Comparison of ENCODE assay signal across 16 cellular contexts in genomic region chr3:136187868-136188267, GRCh38. TPM values are rescaled to one million over a fixed set of nuclear protein-coding genes. Genes with fewer than 3 reads are reported as not detected.
DNase-seq lines count a peak whose midpoint lies in the region; ATAC-seq and TF ChIP-seq lines count a peak whose summit lies in the region.
"Had no signal": no experiment of that assay in that cellular context is flagged by ENCODE, and none has a peak within 500 bp of the region (broad histone marks: within the 10 kb centered on the region; RNA-seq: fewer than 3 reads in every experiment).

No MANE protein-coding gene starts in this region.

- H3K79me2 ChIP-seq in DND-41 (ENCODE audit: insufficient read depth, low read length): peaks cover 100% of the 10 kb centered on the region
- H3K79me2 ChIP-seq in SU-DHL-6 (ENCODE audit: insufficient read depth, low read length): peaks cover 100% of the 10 kb centered on the region

- intact Hi-C loops in spleen (cut with DNase I; ENCODE audit: low total_unique reads): no loop called here

- peaks cover 9% of the 10 kb centered on the region; the same call in 1 of the 2 replicates for H3F3A ChIP-seq in SU-DHL-6 (ENCODE audit: insufficient read depth)

- peak overlapping the region; percentile 23; the same call in 1 of the 2 replicates for H3K9ac ChIP-seq in DND-41 (ENCODE audit: low read depth, low read length)
- peak overlapping the region; percentile 14; the same call in 1 of the 2 replicates for H3K9ac ChIP-seq in SU-DHL-6 (ENCODE audit: low read length)

- peak; percentile 40 for DNase-seq in NCI-H82 (lab: John Stamatoyannopoulos, UW)
- no peak for DNase-seq in NCI-H82 treated with DMSO at 0.1 percent for 48 hours (lab: John Stamatoyannopoulos, UW; ENCODE audit: unreplicated experiment)
- no peak for DNase-seq in DND-41
- DNase-seq in memory B cell (ENCODE audit: low spot score in 2 of 2): no peak
- DNase-seq in spleen: no peak
- no peak for DNase-seq in SIG-M5 treated with dmso at 0.1 percent for 504 hours (lab: John Stamatoyannopoulos, UW; ENCODE audit: unreplicated experiment)
- DNase-seq: KBM-7; mucosa of descending colon; NCI-H1092 treated with DMSO at 0.1 percent for 48 hours; NCI-H69; occipital lobe; right cardiac atrium; stimulated activated naive CD8-positive, alpha-beta T cell treated with anti-CD3 and anti-CD28 coated beads, Interleukin-15, amount 100 ng/mL, for 72 hours had no signal

- peaks cover 3% of the 10 kb centered on the region for H3K36me3 Mint-ChIP-seq in memory B cell

- H3K4me3 Mint-ChIP-seq in memory B cell: no peak overlapping the region

- H3K9me2 ChIP-seq in SU-DHL-6 (replicated peaks; ENCODE audit: insufficient read depth, low read length): no peaks in the 10 kb centered on the region

- no peaks in the 10 kb centered on the region for H3K9me3 Mint-ChIP-seq in memory B cell
- H3K9me3 Mint-ChIP-seq: stimulated activated naive CD8-positive, alpha-beta T cell treated with anti-CD3 and anti-CD28 coated beads, Interleukin-15, amount 100 ng/mL, for 72 hours had no signal

- H4K20me1 ChIP-seq in DND-41 (ENCODE audit: insufficient read depth, low read length): peaks cover 99% of the 10 kb centered on the region
- H4K20me1 ChIP-seq in SU-DHL-6 (ENCODE audit: low read depth, low read length): peaks cover 39% of the 10 kb centered on the region

- H3K27ac ChIP-seq in DND-41 (ENCODE audit: low read length): no peak overlapping the region
- H3K27ac ChIP-seq in SU-DHL-6 (ENCODE audit: low read depth, low read length): 0 out of 2 replicates have a peak overlapping the region, but pooled peaks have one; percentile 9
- H3K27ac ChIP-seq in spleen: peak overlapping the region in 1 of 8 donors; percentile 6
- H3K27ac ChIP-seq: VCaP had no signal

- no peak for TF ChIP-seq CTCF in DND-41 (IDR thresholded peaks at IDR 0.05; ENCODE audit: borderline replicate concordance, extremely low read depth, low read length, poor library complexity, severe bottlenecking)
- TF ChIP-seq CTCF in SU-DHL-6 (IDR thresholded peaks at IDR 0.05; ENCODE audit: insufficient read depth, low read length, poor library complexity, severe bottlenecking): no peak
- TF ChIP-seq CTCF in spleen (IDR thresholded peaks at IDR 0.05 in 8 of 11, conservative IDR thresholded peaks at IDR 0.05 in 3 of 11): no peak

- peaks cover 53% of the 10 kb centered on the region for H3K4me1 Mint-ChIP-seq in memory B cell

- H3K27me3 Mint-ChIP-seq in memory B cell: no peaks in the 10 kb centered on the region
- H3K27me3 Mint-ChIP-seq: stimulated activated naive CD8-positive, alpha-beta T cell treated with anti-CD3 and anti-CD28 coated beads, Interleukin-15, amount 100 ng/mL, for 72 hours had no signal

- no peak for TF ChIP-seq POLR2A in spleen (IDR thresholded peaks at IDR 0.05)

- H2AFZ ChIP-seq in DND-41 (ENCODE audit: low read depth, low read length) (no peak overlapping the region), SU-DHL-6 (ENCODE audit: low read depth, low read length, severe bottlenecking) (no peak overlapping the region)

- H3K4me2 ChIP-seq in DND-41 (ENCODE audit: insufficient read depth, low read length): peak overlapping the region; percentile 67
- H3K4me2 ChIP-seq in SU-DHL-6 (ENCODE audit: low read depth, low read length, poor library complexity, severe bottlenecking): peak overlapping the region; percentile 53

- H3K27me3 ChIP-seq in DND-41 (ENCODE audit: insufficient read depth, low read length, poor library complexity): no peaks in the 10 kb centered on the region
- H3K27me3 ChIP-seq in SU-DHL-6 (ENCODE audit: low read length): no peaks in the 10 kb centered on the region
- no peaks in the 10 kb centered on the region for H3K27me3 ChIP-seq in spleen (replicated peaks in 1 of 7)

- no peaks in the 10 kb centered on the region for H3K9me3 ChIP-seq in DND-41 (ENCODE audit: insufficient read depth, low read length, severe bottlenecking)
- no peaks in the 10 kb centered on the region for H3K9me3 ChIP-seq in SU-DHL-6 (ENCODE audit: insufficient read depth, low read length)
- no peaks in the 10 kb centered on the region for H3K9me3 ChIP-seq in spleen
- H3K9me3 ChIP-seq: mucosa of descending colon had no signal

- H3K4me3 ChIP-seq in DND-41 (ENCODE audit: low read depth in 1 of 2, low read length in 2 of 2) (peak overlapping the region in 1 of 2 experiments; percentile 29; a peak in 2 of 4 replicates), SU-DHL-6 (ENCODE audit: insufficient read depth, low read length, poor library complexity, severe bottlenecking) (no peak overlapping the region), spleen (no peak overlapping the region)
- H3K4me3 ChIP-seq: mucosa of descending colon had no signal

- peaks cover 81% of the 10 kb centered on the region for H3K4me1 ChIP-seq in DND-41 (ENCODE audit: insufficient read depth, low read length)
- peaks cover 65 to 100% (median 100%) of the 10 kb centered on the region in 6 donors for H3K4me1 ChIP-seq in spleen

- ATAC-seq in DND-41 (ENCODE audit: insufficient read depth, low read depth) (no peak), memory B cell (ENCODE audit: low read depth) (no peak), GM19351 (IDR thresholded peaks at IDR 0.05; ENCODE audit: unreplicated experiment) (no peak)
- ATAC-seq: mucosa of descending colon; right cardiac atrium; stimulated activated naive CD8-positive, alpha-beta T cell treated with anti-CD3 and anti-CD28 coated beads, Interleukin-15, amount 100 ng/mL, for 72 hours had no signal

- WGBS in spleen, 5 donors: 77 to 84% (median 77%) methylated on average over 4 of the region's 4 CpGs

- H3K27ac Mint-ChIP-seq in memory B cell: peak overlapping the region; percentile 52

- H3K36me3 ChIP-seq in DND-41 (ENCODE audit: insufficient read depth, low read length) (peaks cover 42% of the 10 kb centered on the region), SU-DHL-6 (ENCODE audit: low read length) (peaks cover 3% of the 10 kb centered on the region; the same call in 1 of the 2 replicates), spleen (peaks cover 0 to 6% (median 0%) of the 10 kb centered on the region in 6 donors)

RNA-seq across cellular contexts. Expression of gene MSL2, which starts 8.3 kb away (rescaled TPM):
- total RNA-seq in spleen: 10 to 100 TPM; 46.9 to 89.3 (median 59.6) TPM
- polyA plus RNA-seq in spleen: 10 to 100 TPM; 12.0 to 14.9 (median 13.3) TPM
